Comparison of ENCODE assay signal across 14 cellular contexts in the genomic region with DNA sequence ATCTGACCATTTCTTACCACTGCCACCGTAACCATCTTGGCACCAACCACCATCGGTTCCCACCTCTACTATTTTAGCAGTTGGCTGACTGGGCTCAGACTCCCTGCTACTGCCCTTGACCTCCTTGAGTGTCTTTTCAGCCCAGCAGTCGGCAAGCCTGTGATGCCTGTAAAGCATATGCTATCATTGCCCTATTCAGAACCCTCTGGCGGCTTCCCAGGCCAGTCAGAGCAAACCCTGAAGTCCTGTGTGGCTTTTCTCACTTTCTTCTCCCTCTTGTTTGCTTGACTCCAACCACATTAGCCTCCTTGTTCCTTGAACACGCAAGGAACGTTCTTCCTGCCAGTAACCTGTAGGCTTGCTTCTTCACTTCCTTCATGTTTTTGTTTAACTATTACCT.
"Had no signal": no experiment of that assay in that cellular context is flagged by ENCODE, and none has a peak within 500 bp of the region (broad histone marks: within the 10 kb centered on the region; RNA-seq: fewer than 3 reads in every experiment).

No MANE protein-coding gene starts in this region.

- H3K4me3 ChIP-seq: body of pancreas, gastroesophageal sphincter, tibial artery had no signal

- DNase-seq: activated CD4-positive, alpha-beta T cell treated with anti-CD3 and anti-CD28 coated beads for 36 hours; activated CD8-positive, alpha-beta T cell treated with anti-CD3 and anti-CD28 coated beads, Interleukin-2, amount 10 ng/mL, durations not matched to agents 7 days and 5 days; activated naive CD4-positive, alpha-beta T cell treated with anti-CD3 and anti-CD28 coated beads, Interleukin-2, amount 10 ng/mL, durations not matched to agents 7 days and 5 days; body of pancreas; central memory CD4-positive, alpha-beta T cell; cortex of kidney; effector memory CD8-positive, alpha-beta T cell; left ventricle myocardium superior; retina; T-helper 9 cell; tibial artery; WERI-Rb-1 had no signal

- H3K36me3 ChIP-seq: gastroesophageal sphincter, WERI-Rb-1 had no signal

- H3K9me3 ChIP-seq: tibial artery had no signal

- FAIRE-seq: keratinocyte had no signal

- H3K27ac ChIP-seq: body of pancreas, gastroesophageal sphincter, tibial artery, WERI-Rb-1 had no signal

- H3K27me3 ChIP-seq: body of pancreas, tibial artery had no signal

- ATAC-seq: activated CD4-positive, alpha-beta T cell treated with anti-CD3 and anti-CD28 coated beads for 36 hours; activated CD8-positive, alpha-beta T cell treated with anti-CD3 and anti-CD28 coated beads, Interleukin-2, amount 10 ng/mL, durations not matched to agents 7 days and 5 days; body of pancreas; effector memory CD8-positive, alpha-beta T cell; gastroesophageal sphincter; left ventricle myocardium superior had no signal

- H3K4me1 ChIP-seq: body of pancreas, tibial artery had no signal
